ENCODE assay signal across 8 cellular contexts in the genomic region with DNA sequence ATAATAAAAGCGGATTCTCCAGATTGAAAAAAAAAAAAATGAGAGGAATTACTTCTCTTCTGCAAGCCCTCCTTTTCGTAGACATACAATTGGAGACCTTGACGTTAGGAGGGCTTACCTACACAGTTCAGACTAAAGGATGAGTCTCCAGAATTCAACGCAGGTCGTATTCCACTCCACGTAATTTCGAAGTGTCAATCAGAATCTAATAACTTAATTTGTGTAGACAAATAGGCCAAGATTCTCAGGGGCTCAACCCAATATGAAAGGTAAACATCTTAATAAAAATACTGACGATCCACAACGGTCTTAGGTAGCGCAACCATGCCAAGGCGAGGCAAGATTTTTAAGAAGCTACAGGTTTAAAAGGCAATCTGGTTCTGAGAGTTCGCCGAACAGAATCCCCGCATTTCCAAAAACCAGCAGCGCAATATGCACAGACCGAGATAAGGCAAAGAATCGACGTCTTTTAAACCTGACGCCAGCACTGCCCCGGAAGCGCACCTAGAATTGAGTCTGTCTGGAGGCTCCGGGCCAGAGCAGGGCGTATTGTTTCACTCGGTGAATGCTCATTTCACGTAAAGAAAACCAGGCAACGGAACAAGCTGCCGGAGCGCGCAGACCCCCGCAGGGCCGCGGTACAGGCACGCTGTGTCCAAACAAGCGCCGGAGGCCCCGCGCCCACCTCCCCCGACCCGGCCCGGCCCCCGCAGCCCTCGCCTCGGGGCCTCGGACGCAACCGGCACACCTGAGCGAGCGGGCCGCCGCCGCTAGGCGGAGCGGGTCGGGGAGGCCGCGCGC. TPM values are rescaled to one million over a fixed set of nuclear protein-coding genes. Genes with fewer than 3 reads are reported as not detected.
DNase-seq lines count a peak whose midpoint lies in the region; ATAC-seq and TF ChIP-seq lines count a peak whose summit lies in the region.

No MANE protein-coding gene starts in this region.

- no peaks in the 10 kb centered on the region for H3K9me3 Mint-ChIP-seq in activated naive CD4-positive, alpha-beta T cell treated with anti-CD3 and anti-CD28 coated beads, Interleukin-2, amount 10 ng/mL, durations not matched to agents 7 days and 5 days

- ATAC-seq in GM18502 (IDR thresholded peaks at IDR 0.05; ENCODE audit: poor library complexity, unreplicated experiment) (peak; percentile 43), HG02884 (IDR thresholded peaks at IDR 0.05; ENCODE audit: unreplicated experiment) (peak; percentile 30)

- peak overlapping the region; percentile 96 for H3K4me3 ChIP-seq in AG10803 (ENCODE audit: low read length)

- DNase-seq in AG10803 (ENCODE audit: low read depth) (peak; percentile 31), NCI-H446 treated with DMSO at 0.1 percent for 48 hours (lab: John Stamatoyannopoulos, UW) (peak; percentile 0), cardiac septum (ENCODE audit: low spot score) (peak; percentile 75), posterior vena cava (ENCODE audit: low spot score) (peak; percentile 88), iPS-NIHi11 (ENCODE audit: low spot score) (no peak)
- DNase-seq in activated naive CD4-positive, alpha-beta T cell treated with anti-CD3 and anti-CD28 coated beads, Interleukin-2, amount 10 ng/mL, durations not matched to agents 7 days and 5 days, result peak; percentile 74

- H3K4me3 Mint-ChIP-seq in activated naive CD4-positive, alpha-beta T cell treated with anti-CD3 and anti-CD28 coated beads, Interleukin-2, amount 10 ng/mL, durations not matched to agents 7 days and 5 days, result peak overlapping the region; percentile 84

- CTCF ChIA-PET in activated naive CD4-positive, alpha-beta T cell treated with anti-CD3 and anti-CD28 coated beads, Interleukin-2, amount 10 ng/mL, durations not matched to agents 7 days and 5 days (lab: Charles Lee), result interaction anchor here (0.8 to 2.7 kb wide), 8 partner anchors 15 to 71 kb away, joined by 3 to 12 read pairs (median 4); a partner anchor contains a TSS

- no peak for TF ChIP-seq CTCF in AG10803 (conservative IDR thresholded peaks at IDR 0.05; ENCODE audit: low read length)

- intact Hi-C loops in cardiac septum (cut with DNase I), result loop anchor here (2.0 kb wide), 1 partner anchor 29 kb away; a partner anchor contains a TSS
- intact Hi-C loops in posterior vena cava (cut with DNase I), result no loop called here

- H3K36me3 Mint-ChIP-seq in activated naive CD4-positive, alpha-beta T cell treated with anti-CD3 and anti-CD28 coated beads, Interleukin-2, amount 10 ng/mL, durations not matched to agents 7 days and 5 days, result peaks cover 3% of the 10 kb centered on the region

- H3K27me3 Mint-ChIP-seq in activated naive CD4-positive, alpha-beta T cell treated with anti-CD3 and anti-CD28 coated beads, Interleukin-2, amount 10 ng/mL, durations not matched to agents 7 days and 5 days, result no peaks in the 10 kb centered on the region

- peak overlapping the region; percentile 92 for H3K27ac Mint-ChIP-seq in activated naive CD4-positive, alpha-beta T cell treated with anti-CD3 and anti-CD28 coated beads, Interleukin-2, amount 10 ng/mL, durations not matched to agents 7 days and 5 days

- H3K4me1 Mint-ChIP-seq in activated naive CD4-positive, alpha-beta T cell treated with anti-CD3 and anti-CD28 coated beads, Interleukin-2, amount 10 ng/mL, durations not matched to agents 7 days and 5 days, result peaks cover 25% of the 10 kb centered on the region

RNA-seq across cellular contexts. Expression of a gene that starts 0.6 kb away (rescaled TPM):
- total RNA-seq in cardiac septum, result 53.2 TPM
- total RNA-seq in posterior vena cava, result 10 to 100 TPM; 61.9 to 71.3 TPM

RNA-seq across cellular contexts. Expression of a gene that starts 28.9 kb away (rescaled TPM):
- total RNA-seq in cardiac septum, result 17.4 TPM
- total RNA-seq in posterior vena cava, result 10 to 100 TPM; 10.1 to 21.2 TPM

RNA-seq across cellular contexts. Expression of a gene that starts 29.0 kb away (rescaled TPM):
- total RNA-seq in cardiac septum (not detected), posterior vena cava (not detected)
